ENCODE assay signal across 7 cellular contexts in the genomic region with DNA sequence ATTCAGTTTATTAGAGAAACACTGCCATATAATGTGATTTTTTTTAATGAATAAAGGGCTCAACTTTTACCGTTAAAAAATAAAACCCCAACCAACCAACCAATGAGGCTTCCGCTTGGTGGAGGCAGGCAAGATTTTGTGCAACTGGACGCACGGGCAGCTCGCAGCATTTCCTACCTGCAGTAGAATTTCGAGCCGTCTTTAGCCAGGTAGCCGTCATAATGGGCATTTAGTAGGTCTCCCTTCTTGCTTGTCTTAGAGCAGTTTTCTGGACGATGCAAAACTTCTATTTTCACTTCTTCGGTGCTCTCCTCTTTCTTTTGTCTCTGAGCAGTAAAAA. TPM values are rescaled to one million over a fixed set of nuclear protein-coding genes. Genes with fewer than 3 reads are reported as not detected.
DNase-seq lines count a peak whose midpoint lies in the region; ATAC-seq and TF ChIP-seq lines count a peak whose summit lies in the region.

No MANE protein-coding gene starts in this region.

- H3K4me1 ChIP-seq in iPS DF 6.9 (ENCODE audit: control insufficient read depth, insufficient read depth, low read length): 0 out of 2 replicates have a peak, but pooled peaks cover 1% of the 10 kb centered on the region

- H3K9me3 ChIP-seq in iPS DF 6.9 (ENCODE audit: control insufficient read depth, insufficient read depth, low read length): no peaks in the 10 kb centered on the region

- no peak for TF ChIP-seq CTCF in GM06990 (IDR thresholded peaks at IDR 0.05; ENCODE audit: insufficient read depth, low read length, poor library complexity, severe bottlenecking)

- ATAC-seq in HG02798 (IDR thresholded peaks at IDR 0.05; ENCODE audit: poor library complexity, unreplicated experiment) (peak; percentile 1), GM21825 (IDR thresholded peaks at IDR 0.05; ENCODE audit: unreplicated experiment) (no peak)

- DNase-seq in GM06990 (ENCODE audit: extremely low read depth, insufficient read length) (no peak), iPS DF 6.9 (ENCODE audit: low read depth, low spot score) (no peak), G401 (ENCODE audit: low spot score) (no peak)
- DNase-seq in activated CD4-positive, alpha-beta T cell treated with anti-CD3 and anti-CD28 coated beads, Interleukin-2, amount 50 U/mL, for 48 hours: peak; percentile 14 to 16
- peak; percentile 38 for DNase-seq in stimulated activated CD8-positive, alpha-beta memory T cell treated with anti-CD3 and anti-CD28 coated beads, Interleukin-4, amount 100 ng/mL, for 48 hours

- H3K27ac ChIP-seq in iPS DF 6.9 (ENCODE audit: low read length): no peak overlapping the region

- in situ Hi-C loops in G401 (cut with HindIII; ENCODE audit: low sequenced_read_pairs): no loop called here

- H3K4me3 ChIP-seq in GM06990 (replicated peaks; ENCODE audit: low read depth, low read length) (peak overlapping the region; percentile 76), iPS DF 6.9 (ENCODE audit: low read length) (peak overlapping the region; percentile 85; the same call in 1 of the 2 replicates)

- H3K27me3 ChIP-seq in GM06990 (replicated peaks; ENCODE audit: control insufficient read depth, insufficient read depth, low read length) (no peaks in the 10 kb centered on the region), iPS DF 6.9 (ENCODE audit: control insufficient read depth, insufficient read depth, low read length) (no peaks in the 10 kb centered on the region; the same call in 1 of the 2 replicates)

- H3K36me3 ChIP-seq in GM06990 (ENCODE audit: control insufficient read depth, insufficient read depth, low read length): no peaks in the 10 kb centered on the region
- no peaks in the 10 kb centered on the region for H3K36me3 ChIP-seq in iPS DF 6.9 (ENCODE audit: control insufficient read depth, insufficient read depth, low read length)

- WGBS in iPS DF 6.9 (ENCODE audit: insufficient coverage, insufficient read length): no CpG with 5 or more reads among the region's 10 CpGs

RNA-seq across cellular contexts. Expression of a gene that starts 0.3 kb away (rescaled TPM):
- 11.0 and 13.5 TPM in 2 replicates for total RNA-seq in G401 (2014; rRNA removed; shearing (Covaris generic))

RNA-seq across cellular contexts. Expression of a gene that starts 2.2 kb away (rescaled TPM):
- 7.5 and 23.0 TPM in 2 replicates for total RNA-seq in G401 (2014; rRNA removed; shearing (Covaris generic))

RNA-seq across cellular contexts. Expression of a gene that starts 26.9 kb away (rescaled TPM):
- 0.98 and 3.4 TPM in 2 replicates for total RNA-seq in G401 (2014; rRNA removed; shearing (Covaris generic))

RNA-seq across cellular contexts. Expression of a gene that starts 27.1 kb away (rescaled TPM):
- total RNA-seq in G401 (2014; rRNA removed; shearing (Covaris generic)): 72.1 and 77.8 TPM in 2 replicates

Comparison
In these comparisons a context has a peak if more than half of its experiments do, and no peak if none do; other contexts are left out.
1. DNase-seq: peak in activated CD4-positive, alpha-beta T cell treated with anti-CD3 and anti-CD28 coated beads, Interleukin-2, amount 50 U/mL, for 48 hours (2 of 2) and stimulated activated CD8-positive, alpha-beta memory T cell treated with anti-CD3 and anti-CD28 coated beads, Interleukin-4, amount 100 ng/mL, for 48 hours (single experiment); none in GM06990 (single experiment), iPS DF 6.9 (single experiment) and G401 (single experiment).